Comparison of ENCODE assay signal across 8 cellular contexts in genomic region chr1:150066838-150067183, GRCh38. TPM values are rescaled to one million over a fixed set of nuclear protein-coding genes. Genes with fewer than 3 reads are reported as not detected.
DNase-seq lines count a peak whose midpoint lies in the region; ATAC-seq and TF ChIP-seq lines count a peak whose summit lies in the region.

No MANE protein-coding gene starts in this region.

- H3K9me3 Mint-ChIP-seq in CD14-positive monocyte, result peaks cover 0 to 4% (median 0%) of the 10 kb centered on the region in 7 donors

- H3K4me3 ChIP-seq in Jurkat, Clone E6-1 (ENCODE audit: low read length), result peak overlapping the region; percentile 74
- peak overlapping the region; percentile 73 for H3K4me3 ChIP-seq in coronary artery

- peak overlapping the region; percentile 94 to 98 for H3K27ac ChIP-seq in coronary artery

- H3K4me3 Mint-ChIP-seq in CD14-positive monocyte, result peak overlapping the region; percentile 93 to 96

- TF ChIP-seq CTCF in CD14-positive monocyte (IDR thresholded peaks at IDR 0.05) (no peak), coronary artery (IDR thresholded peaks at IDR 0.05) (no peak)

- peaks cover 37% of the 10 kb centered on the region for H3K4me1 Mint-ChIP-seq in CD14-positive monocyte

- DNase-seq in CD14-positive monocyte (ENCODE audit: low spot score) (no peak), coronary artery (ENCODE audit: low spot score) (peak; percentile 84), medulla oblongata (ENCODE audit: extremely low spot score) (peak; percentile 67), NCI-H2081 treated with DMSO at 0.1 percent for 48 hours (lab: John Stamatoyannopoulos, UW) (no peak)
- peak; percentile 44 for DNase-seq in Jurkat, Clone E6-1 (ENCODE audit: low read depth, low spot score)
- DNase-seq in activated CD4-positive, CD25-positive, alpha-beta regulatory T cell treated with anti-CD3 and anti-CD28 coated beads, Interleukin-2, amount 50 U/mL, for 16 hours (ENCODE audit: low read depth, low spot score), result peak; percentile 1
- DNase-seq in stimulated activated CD8-positive, alpha-beta memory T cell treated with anti-CD3 and anti-CD28 coated beads, Interleukin-15, amount 100 ng/mL, for 48 hours (ENCODE audit: low read depth in 2 of 2), result peak; percentile 29 to 36

- H3K36me3 Mint-ChIP-seq in CD14-positive monocyte, result peaks cover 13 to 17% of the 10 kb centered on the region in 2 donors

- intact Hi-C loops in CD14-positive monocyte (cut with micrococcal nuclease), result no loop called here

- peak overlapping the region; percentile 45 to 93 (median 88) for H3K27ac Mint-ChIP-seq in CD14-positive monocyte

- ATAC-seq in GM21390 (IDR thresholded peaks at IDR 0.05; ENCODE audit: unreplicated experiment), result peak; percentile 29

- peaks cover 2 to 3% (median 2%) of the 10 kb centered on the region in 3 donors for H3K27me3 Mint-ChIP-seq in CD14-positive monocyte (ENCODE audit: low read depth in 3 of 3)

RNA-seq across cellular contexts. Expression of gene VPS45, which starts 0.8 kb away (rescaled TPM):
- polyA plus RNA-seq in CD14-positive monocyte, result 10 to 100 TPM; 36.8 to 41.9 TPM
- polyA plus RNA-seq in Jurkat, Clone E6-1 (2012; ENCODE audit: insufficient read depth, insufficient read length), result 45.3 TPM

RNA-seq across cellular contexts. Expression of gene OTUD7B, which starts 56.3 kb away (rescaled TPM):
- not detected for polyA plus RNA-seq in CD14-positive monocyte
- polyA plus RNA-seq in Jurkat, Clone E6-1 (2012; ENCODE audit: insufficient read depth, insufficient read length), result 1.3 TPM

Comparison
In these comparisons a context has a peak if more than half of its experiments do, and no peak if none do; other contexts are left out.
1. DNase-seq: peak in Jurkat, Clone E6-1 (single experiment), activated CD4-positive, CD25-positive, alpha-beta regulatory T cell treated with anti-CD3 and anti-CD28 coated beads, Interleukin-2, amount 50 U/mL, for 16 hours (single experiment), coronary artery (single experiment), medulla oblongata (single experiment) and stimulated activated CD8-positive, alpha-beta memory T cell treated with anti-CD3 and anti-CD28 coated beads, Interleukin-15, amount 100 ng/mL, for 48 hours (2 of 2); none in CD14-positive monocyte (single experiment) and NCI-H2081 treated with DMSO at 0.1 percent for 48 hours (single experiment).